8 cellular contexts compared by ENCODE assay signal in genomic region chr1:171781167-171781875, GRCh38. TPM values are rescaled to one million over a fixed set of nuclear protein-coding genes. Genes with fewer than 3 reads are reported as not detected.
DNase-seq lines count a peak whose midpoint lies in the region; ATAC-seq, FAIRE-seq and TF ChIP-seq lines count a peak whose summit lies in the region.

Gene METTL13 (plus strand): TSS chr1:171781660. CDS start chr1:171781968, 308 bp downstream.

- peak within 1 kb of the TSS; percentile 94 for H3K4me3 Mint-ChIP-seq in WTC11

- ATAC-seq in GM18909 (IDR thresholded peaks at IDR 0.05; ENCODE audit: poor library complexity, unreplicated experiment) (peak; percentile 99), HG03175 (IDR thresholded peaks at IDR 0.05; ENCODE audit: unreplicated experiment) (peak; percentile 98), WTC11 (peak; percentile 98)

- H3K27me3 ChIP-seq in AG04450 (ENCODE audit: control insufficient read depth, insufficient read depth, low read length) (no peaks in the 10 kb centered on the region), small intestine (ENCODE audit: control insufficient read depth in 2 of 2, insufficient read depth in 2 of 2, low read length in 2 of 2) (no peaks in the 10 kb centered on the region)

- peak within 1 kb of the TSS; percentile 99 for H3K4me3 ChIP-seq in AG04450 (ENCODE audit: low read depth, low read length)
- H3K4me3 ChIP-seq in cardiac fibroblast (replicated peaks in 1 of 2; ENCODE audit: low read depth in 2 of 2, low read length in 2 of 2), result peak within 1 kb of the TSS; percentile 89 to 96
- peak within 1 kb of the TSS; percentile 71 to 73 for H3K4me3 ChIP-seq in small intestine (ENCODE audit: low read depth in 1 of 2, low read length in 2 of 2)

- peak; percentile 98 for DNase-seq in AG04450 (ENCODE audit: low read depth, low spot score)
- peak; percentile 100 for DNase-seq in NCI-H226
- DNase-seq in WTC11 (ENCODE audit: low spot score), result peak; percentile 98
- DNase-seq in cardiac fibroblast (ENCODE audit: low read depth in 2 of 2), result peak; percentile 99
- DNase-seq in iPS-NIHi11 (ENCODE audit: low spot score), result peak; percentile 98
- DNase-seq in small intestine, result peak; percentile 99

- WGBS in small intestine, 3 donors, result 0% methylated on average over 56 to 58 of the region's 58 CpGs

- FAIRE-seq in small intestine (lab: Jason Lieb, UNC), result peak; percentile 15

- peaks cover 0 to 1% of the 10 kb centered on the region in 2 donors for H3K4me1 ChIP-seq in small intestine (ENCODE audit: control insufficient read depth in 2 of 2, insufficient read depth in 1 of 2, low read depth in 1 of 2, low read length in 1 of 2)

- TF ChIP-seq CTCF in AG04450 (IDR thresholded peaks at IDR 0.05; ENCODE audit: low read depth, low read length) (no peak), WTC11 (IDR thresholded peaks at IDR 0.05) (no peak), cardiac fibroblast (IDR thresholded peaks at IDR 0.05; ENCODE audit: low read depth, low read length) (no peak)

- peak within 1 kb of the TSS; percentile 98 for H3K27ac Mint-ChIP-seq in WTC11

- POLR2A ChIA-PET in AG04450 (lab: Yijun Ruan, JAX) (interaction anchor here (0.7 to 3.8 kb wide), 3 partner anchors 27 to 751 kb away, joined by 3 to 50 read pairs (median 3); partner anchors contain the start of gene VAMP4), WTC11 (lab: Charles Lee) (interaction anchor here (0.6 to 2.0 kb wide), 6 partner anchors 15 to 138 kb away, joined by 3 to 12 read pairs (median 4); partner anchors contain the start of gene VAMP4)

- no peaks in the 10 kb centered on the region for H3K9me3 Mint-ChIP-seq in WTC11

- H3K27ac ChIP-seq in AG04450 (ENCODE audit: low read depth, low read length) (peak within 1 kb of the TSS; percentile 86), small intestine (ENCODE audit: low read depth in 1 of 2, low read length in 1 of 2) (peak within 1 kb of the TSS; percentile 78 to 92)

- H3K9me3 ChIP-seq in AG04450 (ENCODE audit: control insufficient read depth, insufficient read depth, low read length) (no peaks in the 10 kb centered on the region), small intestine (ENCODE audit: control insufficient read depth, low read depth) (no peaks in the 10 kb centered on the region)

- H3K36me3 Mint-ChIP-seq in WTC11, result peaks cover 30% of the 10 kb centered on the region

- peaks cover 0 to 11% of the 10 kb centered on the region in 2 donors for H3K36me3 ChIP-seq in small intestine (ENCODE audit: control insufficient read depth in 2 of 2, insufficient read depth in 2 of 2, low read length in 2 of 2)

- CTCF ChIA-PET in AG04450 (lab: Charles Lee) (interaction anchor here (1.0 to 1.5 kb wide), 5 partner anchors 19 to 204 kb away, joined by 4 to 8 read pairs (median 5); no protein-coding TSS in a partner anchor), WTC11 (lab: Charles Lee) (interaction anchor here (0.7 to 6.5 kb wide), 9 partner anchors 19 to 621 kb away, joined by 3 to 50 read pairs (median 4); no protein-coding TSS in a partner anchor)

- peaks cover 12% of the 10 kb centered on the region for H3K4me1 Mint-ChIP-seq in WTC11

- no peaks in the 10 kb centered on the region for H3K27me3 Mint-ChIP-seq in WTC11 (ENCODE audit: low read depth)

TF ChIP-seq in WTC11, 78 proteins besides CTCF, POLR2A, EP300 and RAD21 (continues in another document):
- TF ChIP-seq TEAD4 (CRISPR knock-in tag; IDR thresholded peaks at IDR 0.05), result no peak
- TF ChIP-seq ZNF317 (CRISPR knock-in tag; IDR thresholded peaks at IDR 0.05; ENCODE audit: borderline replicate concordance, low read depth), result no peak
- 0 out of 2 replicates have a peak, but pooled peaks have one; percentile 29 for TF ChIP-seq PRDM15 (CRISPR knock-in tag; IDR thresholded peaks at IDR 0.05)
- TF ChIP-seq CREM (CRISPR knock-in tag; IDR thresholded peaks at IDR 0.05), result peak; percentile 94
- peak; percentile 96 for TF ChIP-seq SP1 (CRISPR knock-in tag; conservative IDR thresholded peaks at IDR 0.05)
- TF ChIP-seq MYBL2 (CRISPR knock-in tag; IDR thresholded peaks at IDR 0.05), result peak; percentile 80
- TF ChIP-seq ZNF423 (CRISPR knock-in tag; IDR thresholded peaks at IDR 0.05), result no peak
- no peak for TF ChIP-seq ZNF281 (CRISPR knock-in tag; IDR thresholded peaks at IDR 0.05)
- peak; percentile 60; the same call in 1 of the 2 replicates for TF ChIP-seq FOXP4 (CRISPR knock-in tag; IDR thresholded peaks at IDR 0.05)
- TF ChIP-seq CDX4 (CRISPR knock-in tag; IDR thresholded peaks at IDR 0.05; ENCODE audit: borderline replicate concordance), result no peak
- peak; percentile 90 for TF ChIP-seq NFYB (CRISPR knock-in tag; conservative IDR thresholded peaks at IDR 0.05; ENCODE audit: low read depth)
- no peak; the same call in 1 of the 2 replicates for TF ChIP-seq NFE2L1 (CRISPR knock-in tag; IDR thresholded peaks at IDR 0.05)

RNA-seq across cellular contexts. Expression of gene METTL13, which starts in this region (rescaled TPM):
- 32.0 and 32.9 TPM in 2 replicates for polyA plus RNA-seq in AG04450 (2011; rRNA removed)
- polyA minus RNA-seq in AG04450 (2011; rRNA and poly(A)+ RNA removed), result 31.4 and 31.8 TPM in 2 replicates
- total RNA-seq in WTC11 (2021), result 40.4 to 46.5 TPM (median 43.6 TPM) in 3 replicates
- polyA plus RNA-seq in small intestine, result 10 to 100 TPM; 15.7 to 25.0 (median 15.9) TPM

Comparison
In these comparisons a context has a peak if more than half of its experiments do, and no peak if none do; other contexts are left out.
1. Peak in every context shown above with its lines: DNase-seq, ATAC-seq, H3K4me3 ChIP-seq and H3K27ac ChIP-seq.